In genomic region chr15:35349916-35350315, GRCh38 we compare ENCODE assay signal across 1 cellular context.
TF ChIP-seq lines count a peak whose summit lies in the region.

No MANE protein-coding gene starts in this region.

TF ChIP-seq in GM23338, 12 proteins besides CTCF, POLR2A, EP300 and RAD21 (continued from another document):
- TF ChIP-seq ZNF462 (CRISPR knock-in tag; IDR thresholded peaks at IDR 0.05) (no peak), REST (IDR thresholded peaks at IDR 0.05; ENCODE audit: unreplicated experiment) (no peak)
